19 cellular contexts compared by ENCODE assay signal in the genomic region with DNA sequence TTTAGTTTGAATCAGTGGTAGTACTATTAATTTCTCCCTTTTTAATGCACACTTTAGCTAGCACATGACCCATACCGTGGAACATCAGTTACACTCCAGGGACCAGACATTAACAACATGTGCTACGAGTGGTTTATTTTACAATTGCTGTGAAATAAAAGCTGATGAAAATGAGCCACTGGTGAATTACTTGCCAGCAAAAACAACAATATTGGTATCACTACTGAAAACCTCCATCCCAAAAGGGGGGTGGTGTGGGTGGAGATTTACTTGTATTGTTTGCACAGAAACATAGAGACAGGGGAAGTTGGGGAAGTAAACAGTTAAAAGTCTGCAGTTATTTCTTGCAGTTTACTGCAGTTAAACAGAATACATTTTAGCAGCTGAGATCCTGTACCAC.
"Had no signal": no experiment of that assay in that cellular context is flagged by ENCODE, and none has a peak within 500 bp of the region (broad histone marks: within the 10 kb centered on the region; RNA-seq: fewer than 3 reads in every experiment).

No MANE protein-coding gene starts in this region.

- H3K27ac Mint-ChIP-seq: naive thymus-derived CD8-positive, alpha-beta T cell; stimulated activated memory B cell treated with anti-CD40 and anti-IgM and Interleukin-4, amounts not matched to agents 10 μg/mL and 1 μg/mL and 100 μg/mL, for 72 hours; type B pancreatic cell had no signal

- H3K4me1 ChIP-seq: lower lobe of right lung, spleen, testis had no signal

- H3K4me3 ChIP-seq: lower lobe of right lung, spleen, testis had no signal

- H3K36me3 ChIP-seq: lower lobe of right lung, neutrophil, spleen had no signal

- H3K9me3 ChIP-seq: lower lobe of right lung, neutrophil, testis had no signal

- H3K4me3 Mint-ChIP-seq: naive thymus-derived CD8-positive, alpha-beta T cell; stimulated activated memory B cell treated with anti-CD40 and anti-IgM and Interleukin-4, amounts not matched to agents 10 μg/mL and 1 μg/mL and 100 μg/mL, for 72 hours had no signal

- ATAC-seq: activated CD4-positive, CD25-positive, alpha-beta regulatory T cell treated with anti-CD3 and anti-CD28 coated beads, Interleukin-2, amount 50 U/mL, for 24 hours; esophagus mucosa; lower lobe of right lung; naive thymus-derived CD8-positive, alpha-beta T cell; stimulated activated memory B cell treated with anti-CD40 and anti-IgM and Interleukin-4, amounts not matched to agents 10 μg/mL and 1 μg/mL and 100 μg/mL, for 72 hours had no signal

- DNase-seq: activated CD4-positive, alpha-beta T cell treated with anti-CD3 and anti-CD28 coated beads, Interleukin-2, amount 50 U/mL, for 1 hour; activated CD8-positive, alpha-beta memory T cell treated with anti-CD3 and anti-CD28 coated beads for 24 hours; activated CD8-positive, alpha-beta memory T cell treated with anti-CD3 and anti-CD28 coated beads, Interleukin-2, amount 50 U/mL, for 48 hours; activated effector memory CD4-positive, alpha-beta T cell treated with anti-CD3 and anti-CD28 coated beads, Interleukin-2, amount 50 U/mL, for 16 hours; activated naive CD4-positive, alpha-beta T cell treated with anti-CD3 and anti-CD28 coated beads, Interleukin-2, amount 50 U/mL, for 16 hours; activated T-cell treated with anti-CD3 and anti-CD28 coated beads, Interleukin-2, amount 50 U/mL, for 48 hours; aorta; cortex of kidney; lower lobe of right lung; naive thymus-derived CD8-positive, alpha-beta T cell; retina; spleen; stimulated activated CD4-positive, alpha-beta T cell treated with anti-CD3 and anti-CD28 coated beads, Interleukin-4, amount 100 ng/mL, for 4 hours; testis had no signal

- H3K27me3 ChIP-seq: neutrophil, spleen, testis had no signal

- H3K4me1 Mint-ChIP-seq: naive thymus-derived CD8-positive, alpha-beta T cell; stimulated activated memory B cell treated with anti-CD40 and anti-IgM and Interleukin-4, amounts not matched to agents 10 μg/mL and 1 μg/mL and 100 μg/mL, for 72 hours had no signal

- H3K36me3 Mint-ChIP-seq: naive thymus-derived CD8-positive, alpha-beta T cell; stimulated activated memory B cell treated with anti-CD40 and anti-IgM and Interleukin-4, amounts not matched to agents 10 μg/mL and 1 μg/mL and 100 μg/mL, for 72 hours; type B pancreatic cell had no signal

- H3K27me3 Mint-ChIP-seq: naive thymus-derived CD8-positive, alpha-beta T cell had no signal

- H3K9me3 Mint-ChIP-seq: stimulated activated memory B cell treated with anti-CD40 and anti-IgM and Interleukin-4, amounts not matched to agents 10 μg/mL and 1 μg/mL and 100 μg/mL, for 72 hours had no signal

- H3K27ac ChIP-seq: lower lobe of right lung, neutrophil, spleen, testis had no signal
